ENCODE assay signal across 16 cellular contexts in genomic region chr13:24106429-24106828, GRCh38. TPM values are rescaled to one million over a fixed set of nuclear protein-coding genes. Genes with fewer than 3 reads are reported as not detected.
DNase-seq lines count a peak whose midpoint lies in the region; ATAC-seq, FAIRE-seq and TF ChIP-seq lines count a peak whose summit lies in the region.
"Had no signal": no experiment of that assay in that cellular context is flagged by ENCODE, and none has a peak within 500 bp of the region (broad histone marks: within the 10 kb centered on the region; RNA-seq: fewer than 3 reads in every experiment).

No MANE protein-coding gene starts in this region.

- H3K4me3 ChIP-seq in body of pancreas, result no peak overlapping the region
- H3K4me3 ChIP-seq: K562 had no signal

- intact Hi-C loops in body of pancreas (cut with DNase I), result no loop called here

- H3K27me3 Mint-ChIP-seq in immature natural killer cell (ENCODE audit: low read depth in 3 of 3), result peaks cover 0 to 3% (median 2%) of the 10 kb centered on the region in 3 donors

- DNase-seq in body of pancreas, result peak; percentile 54 to 79 (median 74)
- DNase-seq in left lobe of liver (ENCODE audit: low spot score), result peak; percentile 65
- peak; percentile 26 for DNase-seq in occipital lobe (lab: John Stamatoyannopoulos, UW)
- no peak for DNase-seq in cerebellum (ENCODE audit: low spot score)
- no peak for DNase-seq in RCC 7860 (ENCODE audit: low spot score)
- no peak for DNase-seq in immature natural killer cell
- DNase-seq: CD8-positive, alpha-beta T cell; NCI-H1417 treated with DMSO at 0.1 percent for 48 hours; NCI-H2029 treated with DMSO at 0.1 percent for 48 hours; NCI-H510A; NCI-H774; PC-3 had no signal

- no peaks in the 10 kb centered on the region for H3K4me1 Mint-ChIP-seq in immature natural killer cell

- TF ChIP-seq CTCF in body of pancreas (IDR thresholded peaks at IDR 0.05), result peak in 1 of 7 experiments; percentile 2

- H3K9me3 Mint-ChIP-seq in immature natural killer cell, result no peaks in the 10 kb centered on the region
- H3K9me3 Mint-ChIP-seq: CD8-positive, alpha-beta T cell had no signal

- no peak overlapping the region for H3K27ac Mint-ChIP-seq in immature natural killer cell
- H3K27ac Mint-ChIP-seq: CD8-positive, alpha-beta T cell had no signal

- H3K36me3 Mint-ChIP-seq in immature natural killer cell, result no peaks in the 10 kb centered on the region
- H3K36me3 Mint-ChIP-seq: CD8-positive, alpha-beta T cell had no signal

- H3K4me1 ChIP-seq in body of pancreas, result peaks cover 28% of the 10 kb centered on the region

- H3K36me3 ChIP-seq in body of pancreas (replicated peaks in 1 of 2; ENCODE audit: insufficient read depth in 1 of 2, low read depth in 2 of 2), result no peaks in the 10 kb centered on the region

- peak overlapping the region in 3 of 4 donors; percentile 47 to 79 (median 76) for H3K27ac ChIP-seq in body of pancreas

- H3K27me3 ChIP-seq in body of pancreas, result no peaks in the 10 kb centered on the region

- ATAC-seq in body of pancreas, result peak; percentile 84
- peak; percentile 92 for ATAC-seq in left lobe of liver
- ATAC-seq in GM21528 (IDR thresholded peaks at IDR 0.05; ENCODE audit: low FRiP score, unreplicated experiment), result no peak
- ATAC-seq: CD8-positive, alpha-beta T cell; K562; PC-3 had no signal

- FAIRE-seq in RCC 7860 (lab: Jason Lieb, UNC), result no peak
- FAIRE-seq: GM19239, H54, K562 had no signal

- H3K4me3 Mint-ChIP-seq in immature natural killer cell, result no peak overlapping the region
- H3K4me3 Mint-ChIP-seq: CD8-positive, alpha-beta T cell had no signal

- WGBS in body of pancreas, 2 donors, result 19 to 28% methylated on average over 5 of the region's 5 CpGs

- H3K9me3 ChIP-seq in body of pancreas, result no peaks in the 10 kb centered on the region

- no peak for TF ChIP-seq POLR2A in body of pancreas (IDR thresholded peaks at IDR 0.05)

RNA-seq across cellular contexts. Expression of gene SPATA13, which starts 54.1 kb away (rescaled TPM):
- total RNA-seq in body of pancreas (100 to 1,000 TPM in 1 of 2 donors, 10 to 100 TPM in 1; 83.3 to 359 TPM), left lobe of liver (24.7 TPM), occipital lobe (20.0 TPM), cerebellum (32.1 TPM)
- polyA plus RNA-seq in immature natural killer cell, result 100 to 1,000 TPM in 1 of 3 donors, 10 to 100 TPM in 2; 19.0 to 112 (median 65.6) TPM

Comparison
In these comparisons a context has a peak if more than half of its experiments do, and no peak if none do; other contexts are left out.
1. DNase-seq: peak in body of pancreas (4 of 4), left lobe of liver (single experiment) and occipital lobe (single experiment); none in cerebellum (single experiment), RCC 7860 (single experiment) and immature natural killer cell (0 of 3).